8 cellular contexts compared by ENCODE assay signal in genomic region chr5:142151436-142152382, GRCh38. TPM values are rescaled to one million over a fixed set of nuclear protein-coding genes. Genes with fewer than 3 reads are reported as not detected.
DNase-seq lines count a peak whose midpoint lies in the region; ATAC-seq, FAIRE-seq and TF ChIP-seq lines count a peak whose summit lies in the region.

No MANE protein-coding gene starts in this region.

- POLR2A ChIA-PET in T-cell (lab: Charles Lee): interaction anchor here (0.5 to 0.8 kb wide), 4 partner anchors 103 to 429 kb away, joined by 3 to 6 read pairs (median 4); no protein-coding TSS in a partner anchor

- FAIRE-seq in islet of Langerhans (lab: Jason Lieb, UNC): peak; percentile 99

- H3K36me3 ChIP-seq in MG63: peaks cover 41% of the 10 kb centered on the region

- peak; percentile 92 to 96 for TF ChIP-seq CTCF in brain (conservative IDR thresholded peaks at IDR 0.05)

- H3K36me3 Mint-ChIP-seq in T-cell (peaks cover 32% of the 10 kb centered on the region), brain (peaks cover 50% of the 10 kb centered on the region)

- H3K4me3 Mint-ChIP-seq in T-cell: no peak overlapping the region
- H3K4me3 Mint-ChIP-seq in brain: no peak overlapping the region

- CTCF ChIA-PET in T-cell (lab: Charles Lee): interaction anchor here (0.6 to 1.6 kb wide), 12 partner anchors 9 to 547 kb away, joined by 3 to 10 read pairs (median 4); no protein-coding TSS in a partner anchor

- DNase-seq in EL (peak; percentile 73), MG63 (peak; percentile 35), T-cell (peak in 31 of 34 experiments; percentile 19 to 69 (median 46))
- DNase-seq in stimulated activated CD4-positive, alpha-beta T cell treated with anti-CD3 and anti-CD28 coated beads, Interleukin-2, amount 100 ng/mL, for 24 hours: peak; percentile 56 to 67

- H3K9me3 ChIP-seq in MG63: peaks cover 3% of the 10 kb centered on the region; the same call in 1 of the 2 replicates

- H3K4me3 ChIP-seq in MG63: no peak overlapping the region

- no peaks in the 10 kb centered on the region for H3K27me3 ChIP-seq in MG63

- H3K27me3 Mint-ChIP-seq in T-cell (no peaks in the 10 kb centered on the region), brain (peaks cover 4% of the 10 kb centered on the region)

- ATAC-seq in T-cell (replicated peaks in 1 of 4) (peak in 3 of 4 experiments; percentile 36 to 61 (median 57)), HG03460 (IDR thresholded peaks at IDR 0.05; ENCODE audit: unreplicated experiment) (no peak), GM21381 (IDR thresholded peaks at IDR 0.05; ENCODE audit: unreplicated experiment) (no peak)

- H3K4me1 Mint-ChIP-seq in T-cell: peaks cover 2 to 12% (median 12%) of the 10 kb centered on the region in 3 donors
- H3K4me1 Mint-ChIP-seq in brain: peaks cover 8% of the 10 kb centered on the region

- no peak overlapping the region for H3K27ac Mint-ChIP-seq in T-cell
- H3K27ac Mint-ChIP-seq in brain: peak overlapping the region in 2 of 5 experiments; percentile 6 to 20

- H3K9me3 Mint-ChIP-seq in T-cell: no peaks in the 10 kb centered on the region
- no peaks in the 10 kb centered on the region for H3K9me3 Mint-ChIP-seq in brain

RNA-seq across cellular contexts. Expression of gene NDFIP1, which starts 43.1 kb away (rescaled TPM):
- total RNA-seq in MG63 (2014; rRNA removed; shearing (Covaris generic); ENCODE audit: low replicate concordance): 53.4 and 113 TPM in 2 replicates
- total RNA-seq in T-cell: 100 to 1,000 TPM in 2 of 5 donors, 10 to 100 TPM in 3; 76.3 to 194 (median 90.8) TPM
- 108 TPM for polyA plus RNA-seq in brain (ENCODE audit: insufficient read depth, low read depth, low replicate concordance)

Comparison
In these comparisons a context has a peak if more than half of its experiments do, and no peak if none do; other contexts are left out.
1. ATAC-seq: peak in T-cell (3 of 4); none in HG03460 (single experiment) and GM21381 (single experiment).
2. Peak in every context shown above with its lines, with median percentiles within 50 percentile points of each other: DNase-seq.